ENCODE assay signal across 9 cellular contexts in the genomic region with DNA sequence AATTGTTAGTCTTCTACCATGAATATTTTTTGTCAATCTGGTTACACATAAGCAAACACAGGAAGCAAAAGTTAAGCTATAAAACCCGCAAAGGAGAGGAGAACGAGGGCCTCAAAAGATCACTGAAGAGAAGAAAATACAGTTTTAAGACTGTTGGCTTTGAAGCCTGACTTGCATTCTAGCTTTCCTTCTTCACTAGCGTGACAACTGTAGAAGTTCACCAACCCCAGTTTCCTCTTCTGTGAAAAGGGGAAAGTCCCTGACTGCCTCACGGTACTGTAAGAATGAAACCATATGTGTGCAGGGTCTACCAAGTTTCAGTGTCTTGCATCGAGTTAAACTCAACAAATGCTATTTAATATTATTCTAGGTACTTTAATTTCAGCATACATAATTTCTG. TPM values are rescaled to one million over a fixed set of nuclear protein-coding genes. Genes with fewer than 3 reads are reported as not detected.
DNase-seq lines count a peak whose midpoint lies in the region; ATAC-seq and TF ChIP-seq lines count a peak whose summit lies in the region.
"Had no signal": no experiment of that assay in that cellular context is flagged by ENCODE, and none has a peak within 500 bp of the region (broad histone marks: within the 10 kb centered on the region; RNA-seq: fewer than 3 reads in every experiment).

No MANE protein-coding gene starts in this region.

- H3K27me3 ChIP-seq in left lung = no peaks in the 10 kb centered on the region

- ATAC-seq in GM19397 (IDR thresholded peaks at IDR 0.05; ENCODE audit: unreplicated experiment) (peak; percentile 99), HG03439 (IDR thresholded peaks at IDR 0.05; ENCODE audit: unreplicated experiment) (peak; percentile 99), left lung (peak; percentile 49)
- ATAC-seq: HCT116 had no signal

- TF ChIP-seq CTCF in left lung (IDR thresholded peaks at IDR 0.05) = no peak

- peaks cover 0 to 3% of the 10 kb centered on the region in 2 donors for H3K4me1 ChIP-seq in left lung

- H3K4me3 ChIP-seq in left lung = no peak overlapping the region

- H3K36me3 ChIP-seq in left lung = no peaks in the 10 kb centered on the region

- peak; percentile 86 for DNase-seq in CD1c-positive myeloid dendritic cell (ENCODE audit: extremely low spot score)
- DNase-seq in activated CD4-positive, alpha-beta T cell treated with anti-CD3 and anti-CD28 coated beads, Interleukin-2, amount 50 U/mL, for 4 hours = peak; percentile 21 to 35
- DNase-seq in left lung = no peak
- DNase-seq in head of caudate nucleus = no peak
- DNase-seq in DMS 273 treated with DMSO at 0.1 percent for 48 hours (lab: John Stamatoyannopoulos, UW) = no peak
- DNase-seq in NCI-H446 (lab: John Stamatoyannopoulos, UW) = no peak

- intact Hi-C loops in left lung (cut with DNase I) = no loop called here
- intact Hi-C loops in head of caudate nucleus (cut with DNase I) = no loop called here

- no peak overlapping the region for H3K27ac ChIP-seq in left lung

- no peaks in the 10 kb centered on the region for H3K9me3 ChIP-seq in left lung

RNA-seq across cellular contexts. Expression of gene LRRN3, which starts 7.5 kb away (rescaled TPM):
- 1 to 10 TPM; 3.3 to 5.0 TPM for total RNA-seq in left lung

Comparison
In these comparisons a context has a peak if more than half of its experiments do, and no peak if none do; other contexts are left out.
1. DNase-seq: peak in CD1c-positive myeloid dendritic cell (single experiment) and activated CD4-positive, alpha-beta T cell treated with anti-CD3 and anti-CD28 coated beads, Interleukin-2, amount 50 U/mL, for 4 hours (2 of 2); none in left lung (0 of 2), head of caudate nucleus (0 of 42), DMS 273 treated with DMSO at 0.1 percent for 48 hours (single experiment) and NCI-H446 (0 of 2).
2. ATAC-seq: peak in every context shown above with its lines; median percentile 99 in GM19397; 99 in HG03439; 49 in left lung.